Comparison of ENCODE assay signal across 22 cellular contexts in genomic region chr1:240720891-240721450, GRCh38.
"Had no signal": no experiment of that assay in that cellular context is flagged by ENCODE, and none has a peak within 500 bp of the region (broad histone marks: within the 10 kb centered on the region; RNA-seq: fewer than 3 reads in every experiment).

No MANE protein-coding gene starts in this region.

- H3K27ac ChIP-seq: brain microvascular endothelial cell, dorsolateral prefrontal cortex, epithelial cell of prostate, left ventricle myocardium inferior, sigmoid colon, spleen, testis, vagina, VCaP had no signal

- H3K4me1 ChIP-seq: left ventricle myocardium inferior, sigmoid colon, spleen, testis, vagina had no signal

- H3K36me3 ChIP-seq: brain microvascular endothelial cell, left ventricle myocardium inferior, sigmoid colon, spleen, vagina had no signal

- H3K4me3 ChIP-seq: dorsolateral prefrontal cortex, left ventricle myocardium inferior, sigmoid colon, spleen, testis, vagina had no signal

- H3K9me3 ChIP-seq: testis, vagina had no signal

- ATAC-seq: activated CD4-positive, CD25-positive, alpha-beta regulatory T cell treated with anti-CD3 and anti-CD28 coated beads, Interleukin-2, amount 50 U/mL, for 24 hours; activated CD8-positive, alpha-beta T cell treated with anti-CD3 and anti-CD28 coated beads, Interleukin-2, amount 10 ng/mL, durations not matched to agents 7 days and 5 days; effector memory CD8-positive, alpha-beta T cell; natural killer cell treated with Interleukin-12 subunit alpha and Interleukin-12 subunit beta and Interleukin-15 and Interleukin-18, amount 100 ng/mL, for 72 hours had no signal

- H3K27me3 ChIP-seq: brain microvascular endothelial cell, sigmoid colon, spleen, testis, vagina had no signal

- DNase-seq: activated CD4-positive, alpha-beta T cell treated with anti-CD3 and anti-CD28 coated beads, Interleukin-2, amount 50 U/mL, for 1 hour; activated CD8-positive, alpha-beta T cell treated with anti-CD3 and anti-CD28 coated beads, Interleukin-2, amount 10 ng/mL, durations not matched to agents 7 days and 5 days; activated gamma-delta T cell treated with Interleukin-2 at 50 U/mL for 16 hours; aorta; brain microvascular endothelial cell; dorsolateral prefrontal cortex; effector memory CD8-positive, alpha-beta T cell; foreskin melanocyte; glutamatergic neuron; hippocampal formation; left ventricle myocardium inferior; retina; sigmoid colon; stimulated activated CD4-positive, alpha-beta T cell treated with anti-CD3 and anti-CD28 coated beads, Interleukin-4, amount 100 ng/mL, for 1 hour; stimulated activated naive CD4-positive, alpha-beta T cell; testis had no signal
